Comparison of ENCODE assay signal across 18 cellular contexts in the genomic region with DNA sequence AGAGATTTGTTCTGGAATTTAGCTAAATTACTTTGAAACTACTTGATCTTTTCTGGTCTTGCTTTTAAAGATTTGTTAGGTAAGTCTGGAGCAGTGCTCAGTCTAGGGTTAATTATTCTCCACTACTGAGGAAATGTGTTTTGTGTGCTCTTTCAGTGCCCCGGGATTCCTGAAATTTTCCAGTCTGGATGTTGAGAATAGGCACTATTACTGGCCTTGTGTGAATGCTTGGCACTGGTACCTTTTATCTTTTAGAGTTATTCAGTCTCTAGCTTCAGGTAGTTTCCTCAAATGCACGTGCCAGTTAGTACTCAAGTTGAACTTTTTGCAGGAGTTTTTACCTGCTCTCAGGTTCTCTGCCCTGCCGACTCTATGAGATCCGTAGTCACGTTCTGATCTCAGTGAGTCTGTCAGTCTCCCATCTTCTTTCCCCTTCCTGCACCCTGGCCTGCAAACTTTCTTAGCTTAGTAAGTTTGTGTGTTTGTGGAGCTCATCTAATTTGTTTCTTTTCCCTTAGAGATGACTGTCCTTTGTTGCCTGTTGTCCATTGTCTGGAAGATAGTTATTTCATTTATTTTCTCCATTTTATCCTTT. TPM values are rescaled to one million over a fixed set of nuclear protein-coding genes. Genes with fewer than 3 reads are reported as not detected.
DNase-seq lines count a peak whose midpoint lies in the region; ATAC-seq, FAIRE-seq and TF ChIP-seq lines count a peak whose summit lies in the region.
"Had no signal": no experiment of that assay in that cellular context is flagged by ENCODE, and none has a peak within 500 bp of the region (broad histone marks: within the 10 kb centered on the region; RNA-seq: fewer than 3 reads in every experiment).

No MANE protein-coding gene starts in this region.

- H3K4me1 Mint-ChIP-seq in WTC11, result peaks cover 44% of the 10 kb centered on the region

- POLR2A ChIA-PET in WTC11 (lab: Charles Lee), result no interaction called here

- no peak overlapping the region for H3K9ac ChIP-seq in neuronal stem cell (ENCODE audit: low read depth, low read length, poor library complexity)

- H2AK5ac ChIP-seq in neuronal stem cell (ENCODE audit: low read depth, low read length), result no peak overlapping the region

- H3K18ac ChIP-seq in neuronal stem cell (ENCODE audit: low read length), result no peak overlapping the region

- peak overlapping the region; percentile 88 for H3K27ac Mint-ChIP-seq in WTC11

- peaks cover 23% of the 10 kb centered on the region for H3K36me3 Mint-ChIP-seq in WTC11

- ATAC-seq in WTC11 (peak; percentile 83), HG02852 (IDR thresholded peaks at IDR 0.05; ENCODE audit: unreplicated experiment) (no peak), left colon (no peak), HG02623 (IDR thresholded peaks at IDR 0.05; ENCODE audit: unreplicated experiment) (no peak)
- ATAC-seq: activated CD4-positive, CD25-positive, alpha-beta regulatory T cell treated with anti-CD3 and anti-CD28 coated beads, Interleukin-2, amount 50 U/mL, for 24 hours had no signal

- H3K23ac ChIP-seq in neuronal stem cell (ENCODE audit: low read depth, low read length, poor library complexity), result no peak overlapping the region

- TF ChIP-seq CTCF in WTC11 (IDR thresholded peaks at IDR 0.05), result no peak

- H2BK5ac ChIP-seq in neuronal stem cell (ENCODE audit: low read length), result no peak overlapping the region

- no peak overlapping the region for H3K14ac ChIP-seq in neuronal stem cell (ENCODE audit: low read length)

- no peaks in the 10 kb centered on the region for H3K27me3 ChIP-seq in neuronal stem cell (ENCODE audit: control insufficient read depth in 3 of 3, insufficient read depth in 3 of 3, low read depth in 1 of 3, low read length in 3 of 3)
- H3K27me3 ChIP-seq: brain microvascular endothelial cell, right atrium auricular region had no signal

- CTCF ChIA-PET in WTC11 (lab: Charles Lee), result no interaction called here

- peaks cover 22% of the 10 kb centered on the region for H3K9me3 Mint-ChIP-seq in WTC11

- no peaks in the 10 kb centered on the region for H3K79me1 ChIP-seq in neuronal stem cell (ENCODE audit: low read depth, low read length)

- no peak overlapping the region for H3K4ac ChIP-seq in neuronal stem cell (ENCODE audit: low read length)

- peak overlapping the region; percentile 62 for H3K27ac ChIP-seq in neuronal stem cell (replicated peaks; ENCODE audit: low read length)
- H3K27ac ChIP-seq: brain microvascular endothelial cell, right atrium auricular region had no signal

- H3K27me3 Mint-ChIP-seq in WTC11 (ENCODE audit: low read depth), result no peaks in the 10 kb centered on the region

- no peak for DNase-seq in GM18507 (ENCODE audit: extremely low spot score, insufficient read length, low read depth)
- DNase-seq in WTC11 (ENCODE audit: low spot score), result no peak
- DNase-seq in iPS-NIHi7 (ENCODE audit: extremely low spot score), result peak; percentile 12
- DNase-seq in neuronal stem cell (ENCODE audit: low spot score), result peak; percentile 39
- DNase-seq in left colon, result no peak
- DNase-seq: activated CD8-positive, alpha-beta memory T cell treated with anti-CD3 and anti-CD28 coated beads, Interleukin-2, amount 50 U/mL, for 4 hours; activated naive CD4-positive, alpha-beta T cell; brain microvascular endothelial cell; DMS153; effector memory CD4-positive, alpha-beta T cell; NCI-H2081 treated with DMSO at 0.1 percent for 48 hours; NCI-H82; RPMI8226 had no signal

- H2BK120ac ChIP-seq in neuronal stem cell (ENCODE audit: low read depth, low read length), result no peak overlapping the region

- peak overlapping the region; percentile 24; the same call in 1 of the 2 replicates for H3K4me3 Mint-ChIP-seq in WTC11

- no peak overlapping the region for H3K4me2 ChIP-seq in neuronal stem cell (ENCODE audit: insufficient read depth, low read length, poor library complexity, severe bottlenecking)

- H3K9me3 ChIP-seq in neuronal stem cell (replicated peaks in 1 of 2; ENCODE audit: control insufficient read depth in 2 of 2, insufficient read depth in 1 of 2, low read depth in 1 of 2, low read length in 2 of 2), result peaks cover 0 to 37% of the 10 kb centered on the region in 2 donors

- no peak overlapping the region for H2AFZ ChIP-seq in neuronal stem cell (ENCODE audit: low read length)

- FAIRE-seq in GM18507 (lab: Jason Lieb, UNC), result peak; percentile 52

- H4K8ac ChIP-seq in neuronal stem cell (ENCODE audit: low read depth, low read length), result no peak overlapping the region

- H3K4me3 ChIP-seq in neuronal stem cell (ENCODE audit: low read length in 2 of 2), result no peak overlapping the region
- H3K4me3 ChIP-seq: lung, right atrium auricular region had no signal

- no peak overlapping the region for H4K91ac ChIP-seq in neuronal stem cell (ENCODE audit: low read depth, low read length, poor library complexity)

- whole genome bisulfite sequencing in neuronal stem cell (ENCODE audit: extremely low coverage in 2 of 2, insufficient read length in 2 of 2, insufficient replicate concordance in 1 of 2), 2 donors, result no CpG with 5 or more reads among the region's 5 CpGs

- no peaks in the 10 kb centered on the region for H3K36me3 ChIP-seq in neuronal stem cell (replicated peaks in 1 of 2; ENCODE audit: control insufficient read depth in 2 of 2, insufficient read depth in 2 of 2, low read length in 2 of 2)
- H3K36me3 ChIP-seq: brain microvascular endothelial cell, right atrium auricular region had no signal

- no peak overlapping the region for H2BK15ac ChIP-seq in neuronal stem cell (ENCODE audit: low read length)

- intact Hi-C loops in left colon (cut with DNase I, micrococcal nuclease), result no loop called here

- peaks cover 7 to 8% of the 10 kb centered on the region in 2 donors for H3K4me1 ChIP-seq in neuronal stem cell (ENCODE audit: control insufficient read depth in 2 of 2, insufficient read depth in 1 of 2, low read depth in 1 of 2, low read length in 2 of 2)

- no peak overlapping the region for H2BK12ac ChIP-seq in neuronal stem cell (ENCODE audit: low read length)

TF ChIP-seq in WTC11, 78 proteins besides CTCF, POLR2A, EP300 and RAD21 (continues in another document):
- no peak for TF ChIP-seq GABPB1 (CRISPR knock-in tag; IDR thresholded peaks at IDR 0.05)
- TF ChIP-seq ETV6 (CRISPR knock-in tag; IDR thresholded peaks at IDR 0.05), result no peak
- TF ChIP-seq, protein P1, sequence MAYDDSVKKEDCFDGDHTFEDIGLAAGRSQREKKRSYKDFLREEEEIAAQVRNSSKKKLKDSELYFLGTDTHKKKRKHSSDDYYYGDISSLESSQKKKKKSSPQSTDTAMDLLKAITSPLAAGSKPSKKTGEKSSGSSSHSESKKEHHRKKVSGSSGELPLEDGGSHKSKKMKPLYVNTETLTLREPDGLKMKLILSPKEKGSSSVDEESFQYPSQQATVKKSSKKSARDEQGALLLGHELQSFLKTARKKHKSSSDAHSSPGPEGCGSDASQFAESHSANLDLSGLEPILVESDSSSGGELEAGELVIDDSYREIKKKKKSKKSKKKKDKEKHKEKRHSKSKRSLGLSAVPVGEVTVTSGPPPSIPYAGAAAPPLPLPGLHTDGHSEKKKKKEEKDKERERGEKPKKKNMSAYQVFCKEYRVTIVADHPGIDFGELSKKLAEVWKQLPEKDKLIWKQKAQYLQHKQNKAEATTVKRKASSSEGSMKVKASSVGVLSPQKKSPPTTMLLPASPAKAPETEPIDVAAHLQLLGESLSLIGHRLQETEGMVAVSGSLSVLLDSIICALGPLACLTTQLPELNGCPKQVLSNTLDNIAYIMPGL (CRISPR knock-in tag; IDR thresholded peaks at IDR 0.05), result no peak
- TF ChIP-seq, protein P2, sequence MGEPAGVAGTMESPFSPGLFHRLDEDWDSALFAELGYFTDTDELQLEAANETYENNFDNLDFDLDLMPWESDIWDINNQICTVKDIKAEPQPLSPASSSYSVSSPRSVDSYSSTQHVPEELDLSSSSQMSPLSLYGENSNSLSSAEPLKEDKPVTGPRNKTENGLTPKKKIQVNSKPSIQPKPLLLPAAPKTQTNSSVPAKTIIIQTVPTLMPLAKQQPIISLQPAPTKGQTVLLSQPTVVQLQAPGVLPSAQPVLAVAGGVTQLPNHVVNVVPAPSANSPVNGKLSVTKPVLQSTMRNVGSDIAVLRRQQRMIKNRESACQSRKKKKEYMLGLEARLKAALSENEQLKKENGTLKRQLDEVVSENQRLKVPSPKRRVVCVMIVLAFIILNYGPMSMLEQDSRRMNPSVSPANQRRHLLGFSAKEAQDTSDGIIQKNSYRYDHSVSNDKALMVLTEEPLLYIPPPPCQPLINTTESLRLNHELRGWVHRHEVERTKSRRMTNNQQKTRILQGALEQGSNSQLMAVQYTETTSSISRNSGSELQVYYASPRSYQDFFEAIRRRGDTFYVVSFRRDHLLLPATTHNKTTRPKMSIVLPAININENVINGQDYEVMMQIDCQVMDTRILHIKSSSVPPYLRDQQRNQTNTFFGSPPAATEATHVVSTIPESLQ (CRISPR knock-in tag; IDR thresholded peaks at IDR 0.05), result no peak
- TF ChIP-seq, protein P3, sequence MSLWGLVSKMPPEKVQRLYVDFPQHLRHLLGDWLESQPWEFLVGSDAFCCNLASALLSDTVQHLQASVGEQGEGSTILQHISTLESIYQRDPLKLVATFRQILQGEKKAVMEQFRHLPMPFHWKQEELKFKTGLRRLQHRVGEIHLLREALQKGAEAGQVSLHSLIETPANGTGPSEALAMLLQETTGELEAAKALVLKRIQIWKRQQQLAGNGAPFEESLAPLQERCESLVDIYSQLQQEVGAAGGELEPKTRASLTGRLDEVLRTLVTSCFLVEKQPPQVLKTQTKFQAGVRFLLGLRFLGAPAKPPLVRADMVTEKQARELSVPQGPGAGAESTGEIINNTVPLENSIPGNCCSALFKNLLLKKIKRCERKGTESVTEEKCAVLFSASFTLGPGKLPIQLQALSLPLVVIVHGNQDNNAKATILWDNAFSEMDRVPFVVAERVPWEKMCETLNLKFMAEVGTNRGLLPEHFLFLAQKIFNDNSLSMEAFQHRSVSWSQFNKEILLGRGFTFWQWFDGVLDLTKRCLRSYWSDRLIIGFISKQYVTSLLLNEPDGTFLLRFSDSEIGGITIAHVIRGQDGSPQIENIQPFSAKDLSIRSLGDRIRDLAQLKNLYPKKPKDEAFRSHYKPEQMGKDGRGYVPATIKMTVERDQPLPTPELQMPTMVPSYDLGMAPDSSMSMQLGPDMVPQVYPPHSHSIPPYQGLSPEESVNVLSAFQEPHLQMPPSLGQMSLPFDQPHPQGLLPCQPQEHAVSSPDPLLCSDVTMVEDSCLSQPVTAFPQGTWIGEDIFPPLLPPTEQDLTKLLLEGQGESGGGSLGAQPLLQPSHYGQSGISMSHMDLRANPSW (CRISPR knock-in tag; conservative IDR thresholded peaks at IDR 0.05; ENCODE audit: low read depth), result no peak
- no peak for TF ChIP-seq NFE2L1 (CRISPR knock-in tag; IDR thresholded peaks at IDR 0.05)

RNA-seq across cellular contexts. Expression of a gene that starts 39.5 kb away (rescaled TPM):
- 73.2 to 92.9 TPM (median 81.3 TPM) in 3 replicates for total RNA-seq in WTC11 (2021)
- polyA plus RNA-seq in neuronal stem cell (2013, experiment 1 of 2), result 79.2 TPM
- 81.9 TPM for polyA plus RNA-seq in neuronal stem cell (2013, experiment 2 of 2)
- total RNA-seq in left colon, result 10 to 100 TPM; 80.5 to 82.8 TPM

Comparison
In these comparisons a context has a peak if more than half of its experiments do, and no peak if none do; other contexts are left out.
1. DNase-seq: peak in iPS-NIHi7 (single experiment) and neuronal stem cell (single experiment); none in GM18507 (single experiment), WTC11 (single experiment) and left colon (0 of 2).